In the genomic region with DNA sequence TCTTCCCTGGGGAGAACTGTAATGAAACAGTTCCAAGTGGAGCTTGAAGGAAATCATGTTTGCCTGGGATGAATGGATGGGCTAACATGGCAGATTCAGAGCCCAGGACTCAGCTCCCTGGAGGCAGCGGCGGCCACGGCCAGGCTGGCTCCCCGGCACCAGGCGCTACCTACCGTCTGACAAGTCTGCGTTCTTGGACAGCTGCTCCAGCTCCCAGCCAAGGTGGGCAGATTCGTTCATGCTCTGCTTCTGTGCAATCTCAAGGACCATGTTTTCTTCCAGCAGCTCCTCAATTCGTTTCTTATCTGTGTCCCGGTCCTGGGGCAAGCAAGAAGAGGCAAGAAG, we compare ENCODE assay signal across 9 cellular contexts.
DNase-seq lines count a peak whose midpoint lies in the region; ATAC-seq and TF ChIP-seq lines count a peak whose summit lies in the region.
"Had no signal": no experiment of that assay in that cellular context is flagged by ENCODE, and none has a peak within 500 bp of the region (broad histone marks: within the 10 kb centered on the region; RNA-seq: fewer than 3 reads in every experiment).

No MANE protein-coding gene starts in this region.

- no peaks in the 10 kb centered on the region for H3K9me3 Mint-ChIP-seq in activated CD4-positive, alpha-beta T cell treated with anti-CD3 and anti-CD28 coated beads for 36 hours (ENCODE audit: low read depth)
- H3K9me3 Mint-ChIP-seq in activated CD8-positive, alpha-beta T cell treated with anti-CD3 and anti-CD28 coated beads, Interleukin-2, amount 10 ng/mL, durations not matched to agents 7 days and 5 days (ENCODE audit: insufficient read depth): no peaks in the 10 kb centered on the region

- peak overlapping the region in 1 of 2 donors; percentile 47 for H3K4me3 ChIP-seq in right atrium auricular region
- H3K4me3 ChIP-seq: SJCRH30 had no signal

- CTCF ChIA-PET in activated CD4-positive, alpha-beta T cell treated with anti-CD3 and anti-CD28 coated beads for 36 hours (lab: Charles Lee): interaction anchor here (0.6 to 15.0 kb wide), 14 partner anchors 11 to 129 kb away, joined by 3 to 177 read pairs (median 6); partner anchors contain the start of gene CCDC88C
- CTCF ChIA-PET in activated CD8-positive, alpha-beta T cell treated with anti-CD3 and anti-CD28 coated beads, Interleukin-2, amount 10 ng/mL, durations not matched to agents 7 days and 5 days (lab: Charles Lee): interaction anchor here (0.6 to 17.2 kb wide), 16 partner anchors 8 to 619 kb away, joined by 3 to 233 read pairs (median 4); partner anchors contain the start of gene CCDC88C

- POLR2A ChIA-PET in activated CD4-positive, alpha-beta T cell treated with anti-CD3 and anti-CD28 coated beads for 36 hours (lab: Charles Lee): interaction anchor here (0.6 to 2.2 kb wide), 3 partner anchors 88 to 798 kb away, joined by 3 to 17 read pairs (median 3); no protein-coding TSS in a partner anchor
- POLR2A ChIA-PET in activated CD8-positive, alpha-beta T cell treated with anti-CD3 and anti-CD28 coated beads, Interleukin-2, amount 10 ng/mL, durations not matched to agents 7 days and 5 days (lab: Charles Lee): interaction anchor here (0.7 to 4.1 kb wide), 5 partner anchors 8 to 93 kb away, joined by 3 to 61 read pairs (median 5); partner anchors contain the start of gene CCDC88C

- intact Hi-C loops in activated CD4-positive, alpha-beta T cell treated with anti-CD3 and anti-CD28 coated beads for 36 hours (cut with DNase I, micrococcal nuclease): loop anchor here (1.0 to 10.0 kb wide), 6 partner anchors 25 to 540 kb away; partner anchors contain the start of genes PPP4R3A (in 2 of the 2) and TC2N (in 1 of the 2)

- peak overlapping the region; percentile 57 to 77 for H3K27ac ChIP-seq in right atrium auricular region
- peak overlapping the region; percentile 38 for H3K27ac ChIP-seq in temporal lobe (ENCODE audit: low read depth, low read length)
- H3K27ac ChIP-seq: SJCRH30 had no signal

- peaks cover 53% of the 10 kb centered on the region for H3K36me3 Mint-ChIP-seq in activated CD4-positive, alpha-beta T cell treated with anti-CD3 and anti-CD28 coated beads for 36 hours (ENCODE audit: low read depth)
- H3K36me3 Mint-ChIP-seq in activated CD8-positive, alpha-beta T cell treated with anti-CD3 and anti-CD28 coated beads, Interleukin-2, amount 10 ng/mL, durations not matched to agents 7 days and 5 days (ENCODE audit: low read depth): peaks cover 77% of the 10 kb centered on the region

- H3K9me3 ChIP-seq in right atrium auricular region: no peaks in the 10 kb centered on the region
- H3K9me3 ChIP-seq: SJCRH30 had no signal

- H3K27me3 Mint-ChIP-seq in activated CD4-positive, alpha-beta T cell treated with anti-CD3 and anti-CD28 coated beads for 36 hours: no peaks in the 10 kb centered on the region
- no peaks in the 10 kb centered on the region for H3K27me3 Mint-ChIP-seq in activated CD8-positive, alpha-beta T cell treated with anti-CD3 and anti-CD28 coated beads, Interleukin-2, amount 10 ng/mL, durations not matched to agents 7 days and 5 days (ENCODE audit: low read depth)

- ATAC-seq in activated CD4-positive, alpha-beta T cell treated with anti-CD3 and anti-CD28 coated beads for 36 hours: no peak
- ATAC-seq in activated CD8-positive, alpha-beta T cell treated with anti-CD3 and anti-CD28 coated beads, Interleukin-2, amount 10 ng/mL, durations not matched to agents 7 days and 5 days: no peak
- ATAC-seq in HG03354 (IDR thresholded peaks at IDR 0.05; ENCODE audit: poor library complexity, severe bottlenecking, unreplicated experiment): no peak

- no peak for DNase-seq in activated CD4-positive, alpha-beta T cell treated with anti-CD3 and anti-CD28 coated beads for 36 hours
- DNase-seq in activated CD4-positive, alpha-beta T cell treated with anti-CD3 and anti-CD28 coated beads for 1 hour: no peak
- DNase-seq in activated CD8-positive, alpha-beta T cell treated with anti-CD3 and anti-CD28 coated beads, Interleukin-2, amount 10 ng/mL, durations not matched to agents 7 days and 5 days: no peak
- no peak for DNase-seq in right atrium auricular region (ENCODE audit: low spot score)
- DNase-seq in NCI-H82 (lab: John Stamatoyannopoulos, UW): no peak
- DNase-seq in stimulated activated CD4-positive, alpha-beta T cell treated with anti-CD3 and anti-CD28 coated beads, Interleukin-12 subunit alpha, Interleukin-12 subunit beta, amount 100 ng/mL, for 4 hours: no peak
- DNase-seq: SJCRH30 had no signal

- no peaks in the 10 kb centered on the region for H3K36me3 ChIP-seq in right atrium auricular region
- H3K36me3 ChIP-seq: SJCRH30 had no signal

- H3K27me3 ChIP-seq in right atrium auricular region: no peaks in the 10 kb centered on the region
- H3K27me3 ChIP-seq: SJCRH30 had no signal

- H3K4me1 Mint-ChIP-seq in activated CD4-positive, alpha-beta T cell treated with anti-CD3 and anti-CD28 coated beads for 36 hours: peaks cover 80% of the 10 kb centered on the region
- peaks cover 79% of the 10 kb centered on the region for H3K4me1 Mint-ChIP-seq in activated CD8-positive, alpha-beta T cell treated with anti-CD3 and anti-CD28 coated beads, Interleukin-2, amount 10 ng/mL, durations not matched to agents 7 days and 5 days (ENCODE audit: low read depth)

- peaks cover 0 to 29% of the 10 kb centered on the region in 2 donors for H3K4me1 ChIP-seq in right atrium auricular region
- H3K4me1 ChIP-seq: SJCRH30 had no signal

- H3K27ac Mint-ChIP-seq in activated CD4-positive, alpha-beta T cell treated with anti-CD3 and anti-CD28 coated beads for 36 hours: peak overlapping the region; percentile 100
- H3K27ac Mint-ChIP-seq in activated CD8-positive, alpha-beta T cell treated with anti-CD3 and anti-CD28 coated beads, Interleukin-2, amount 10 ng/mL, durations not matched to agents 7 days and 5 days: peak overlapping the region; percentile 97

- TF ChIP-seq CTCF in right atrium auricular region (IDR thresholded peaks at IDR 0.05): no peak

- peak overlapping the region; percentile 74 for H3K4me3 Mint-ChIP-seq in activated CD4-positive, alpha-beta T cell treated with anti-CD3 and anti-CD28 coated beads for 36 hours
- peak overlapping the region; percentile 73 for H3K4me3 Mint-ChIP-seq in activated CD8-positive, alpha-beta T cell treated with anti-CD3 and anti-CD28 coated beads, Interleukin-2, amount 10 ng/mL, durations not matched to agents 7 days and 5 days
